Comparison of ENCODE assay signal across 1 cellular context in genomic region chr16:82082543-82083244, GRCh38.
A peak's percentile ranks its signal among the peaks of the same experiment; 100 is the strongest.
TF ChIP-seq lines count a peak whose summit lies in the region.

No MANE protein-coding gene starts in this region.

TF ChIP-seq in HepG2, 621 proteins besides CTCF, POLR2A, EP300 and RAD21 (continued from another document and continues in another):
- TF ChIP-seq PBX3 (CRISPR knock-in tag; IDR thresholded peaks at IDR 0.05; ENCODE audit: borderline replicate concordance): no peak
- TF ChIP-seq GPBP1L1 (CRISPR knock-in tag; IDR thresholded peaks at IDR 0.05): no peak
- TF ChIP-seq ATF4 (CRISPR knock-in tag; IDR thresholded peaks at IDR 0.05): peak in 1 of 2 experiments; percentile 77; a peak in 1 of 4 replicates
- TF ChIP-seq KDM3A (CRISPR knock-in tag; IDR thresholded peaks at IDR 0.05; ENCODE audit: low read depth): 0 out of 2 replicates have a peak, but pooled peaks have one; percentile 54
- TF ChIP-seq TCF7L2 (IDR thresholded peaks at IDR 0.05; ENCODE audit: low read depth, low read length): peak; percentile 89
- no peak for TF ChIP-seq ISX (CRISPR knock-in tag; conservative IDR thresholded peaks at IDR 0.05)
- no peak for TF ChIP-seq RELA (CRISPR knock-in tag; IDR thresholded peaks at IDR 0.05)
- no peak for TF ChIP-seq ZNF552 (CRISPR knock-in tag; IDR thresholded peaks at IDR 0.05; ENCODE audit: borderline replicate concordance)
- TF ChIP-seq CREB3 (CRISPR knock-in tag; IDR thresholded peaks at IDR 0.05): 0 out of 2 replicates have a peak, but pooled peaks have one; percentile 31
- peak; percentile 96 for TF ChIP-seq SAP130 (CRISPR knock-in tag; IDR thresholded peaks at IDR 0.05; ENCODE audit: low read depth)
- TF ChIP-seq CBX1 (IDR thresholded peaks at IDR 0.05; ENCODE audit: low read depth): no peak
- peak; percentile 96 for TF ChIP-seq TCF7 (IDR thresholded peaks at IDR 0.05; ENCODE audit: low read depth)
- peak; percentile 89 for TF ChIP-seq ERF (CRISPR knock-in tag; IDR thresholded peaks at IDR 0.05)
- TF ChIP-seq ZNF792 (CRISPR knock-in tag; IDR thresholded peaks at IDR 0.05): peak; percentile 51; the same call in 1 of the 2 replicates
- TF ChIP-seq HNF4G (IDR thresholded peaks at IDR 0.05; ENCODE audit: borderline replicate concordance, low read depth, low read length): no peak; the same call in 1 of the 2 replicates
- TF ChIP-seq HNF4G (CRISPR knock-in tag; IDR thresholded peaks at IDR 0.05; ENCODE audit: borderline replicate concordance, low read depth): peak; percentile 63; the same call in 1 of the 2 replicates
- TF ChIP-seq KLF15 (CRISPR knock-in tag; IDR thresholded peaks at IDR 0.05; ENCODE audit: borderline replicate concordance): no peak
- no peak for TF ChIP-seq PRDM15 (CRISPR knock-in tag; IDR thresholded peaks at IDR 0.05)
- TF ChIP-seq TEAD2 (CRISPR knock-in tag; IDR thresholded peaks at IDR 0.05): no peak
- TF ChIP-seq SYNCRIP (IDR thresholded peaks at IDR 0.05; ENCODE audit: insufficient read depth, low read depth, low read length): no peak
- TF ChIP-seq ZNF138 (CRISPR knock-in tag; IDR thresholded peaks at IDR 0.05; ENCODE audit: low read depth): no peak
- no peak for TF ChIP-seq EEA1 (CRISPR knock-in tag; IDR thresholded peaks at IDR 0.05; ENCODE audit: borderline replicate concordance)
- TF ChIP-seq ZNF841 (CRISPR knock-in tag; IDR thresholded peaks at IDR 0.05; ENCODE audit: borderline replicate concordance): no peak
- TF ChIP-seq CAMTA2 (CRISPR knock-in tag; IDR thresholded peaks at IDR 0.05; ENCODE audit: borderline replicate concordance): no peak
- no peak; the same call in 2 of the 3 replicates for TF ChIP-seq MXI1 (IDR thresholded peaks at IDR 0.05; ENCODE audit: borderline replicate concordance, low read depth, low read length)
- TF ChIP-seq ZBED4 (CRISPR knock-in tag; IDR thresholded peaks at IDR 0.05; ENCODE audit: borderline replicate concordance): peak; percentile 59; the same call in 1 of the 2 replicates
- no peak for TF ChIP-seq ZFAT (CRISPR knock-in tag; conservative IDR thresholded peaks at IDR 0.05)
- TF ChIP-seq AGO2 (optimal IDR thresholded peaks at IDR 0.05; ENCODE audit: low read depth, low read length): no peak
- no peak for TF ChIP-seq TP53 (CRISPR knock-in tag; conservative IDR thresholded peaks at IDR 0.05)
- TF ChIP-seq NR1H2 (CRISPR knock-in tag; IDR thresholded peaks at IDR 0.05; ENCODE audit: borderline replicate concordance, low read depth): no peak; the same call in 1 of the 2 replicates
- TF ChIP-seq ZBTB2 (CRISPR knock-in tag; IDR thresholded peaks at IDR 0.05; ENCODE audit: low read depth): no peak
- peak; percentile 66 for TF ChIP-seq KLF11 (CRISPR knock-in tag; IDR thresholded peaks at IDR 0.05)
- TF ChIP-seq ZNF512 (CRISPR knock-in tag; IDR thresholded peaks at IDR 0.05): no peak
- no peak for TF ChIP-seq ZFP62 (CRISPR knock-in tag; IDR thresholded peaks at IDR 0.05)
- no peak for TF ChIP-seq LRRFIP1 (CRISPR knock-in tag; conservative IDR thresholded peaks at IDR 0.05)
- peak; percentile 99 for TF ChIP-seq FOXK1 (CRISPR knock-in tag; IDR thresholded peaks at IDR 0.05; ENCODE audit: borderline replicate concordance, low read depth)
- TF ChIP-seq FLYWCH1 (CRISPR knock-in tag; IDR thresholded peaks at IDR 0.05): no peak
